8 cellular contexts compared by ENCODE assay signal in genomic region chr2:43634604-43635306, GRCh38. TPM values are rescaled to one million over a fixed set of nuclear protein-coding genes. Genes with fewer than 3 reads are reported as not detected.
DNase-seq lines count a peak whose midpoint lies in the region; ATAC-seq and TF ChIP-seq lines count a peak whose summit lies in the region.

No MANE protein-coding gene starts in this region.

- peak overlapping the region in 1 of 4 donors; percentile 32 for H3K4me3 ChIP-seq in esophagus squamous epithelium
- H3K4me3 ChIP-seq in spleen = no peak overlapping the region

- no peak for TF ChIP-seq CTCF in esophagus squamous epithelium (IDR thresholded peaks at IDR 0.05)
- no peak for TF ChIP-seq CTCF in spleen (IDR thresholded peaks at IDR 0.05 in 8 of 11, conservative IDR thresholded peaks at IDR 0.05 in 3 of 11)

- no peak for TF ChIP-seq POLR2A in esophagus squamous epithelium (IDR thresholded peaks at IDR 0.05)
- no peak for TF ChIP-seq POLR2A in spleen (IDR thresholded peaks at IDR 0.05)

- H3K9me3 ChIP-seq in esophagus squamous epithelium (no peaks in the 10 kb centered on the region), spleen (peaks cover 0 to 12% (median 8%) of the 10 kb centered on the region in 8 donors)

- H3K4me1 Mint-ChIP-seq in activated naive CD8-positive, alpha-beta T cell treated with anti-CD3 and anti-CD28 coated beads for 36 hours = peaks cover 12% of the 10 kb centered on the region

- peaks cover 33% of the 10 kb centered on the region for H3K27me3 Mint-ChIP-seq in activated naive CD8-positive, alpha-beta T cell treated with anti-CD3 and anti-CD28 coated beads for 36 hours

- peaks cover 4% of the 10 kb centered on the region for H3K9me3 Mint-ChIP-seq in activated naive CD8-positive, alpha-beta T cell treated with anti-CD3 and anti-CD28 coated beads for 36 hours

- H3K4me1 ChIP-seq in esophagus squamous epithelium = peaks cover 0 to 44% (median 12%) of the 10 kb centered on the region in 3 donors
- H3K4me1 ChIP-seq in spleen = peaks cover 0 to 22% (median 11%) of the 10 kb centered on the region in 6 donors

- ATAC-seq in GM19351 (IDR thresholded peaks at IDR 0.05; ENCODE audit: unreplicated experiment) (no peak), GM21515 (IDR thresholded peaks at IDR 0.05; ENCODE audit: unreplicated experiment) (no peak)

- H3K36me3 ChIP-seq in esophagus squamous epithelium = no peaks in the 10 kb centered on the region
- no peaks in the 10 kb centered on the region for H3K36me3 ChIP-seq in spleen

- H3K27me3 ChIP-seq in esophagus squamous epithelium (peaks cover 0 to 16% (median 0%) of the 10 kb centered on the region in 4 donors), spleen (replicated peaks in 1 of 7) (peaks cover 0 to 54% (median 12%) of the 10 kb centered on the region in 7 donors)

- intact Hi-C loops in esophagus squamous epithelium (cut with DNase I) (no loop called here), spleen (cut with DNase I; ENCODE audit: low total_unique reads) (no loop called here)

- no peak overlapping the region for H3K27ac Mint-ChIP-seq in activated naive CD8-positive, alpha-beta T cell treated with anti-CD3 and anti-CD28 coated beads for 36 hours

- 18 to 20% methylated on average over 6 of the region's 6 CpGs for WGBS in esophagus squamous epithelium, 2 donors
- 64 to 77% (median 66%) methylated on average over 6 of the region's 6 CpGs for WGBS in spleen, 5 donors

- H3K27ac ChIP-seq in esophagus squamous epithelium (peak overlapping the region in 3 of 4 donors; percentile 18 to 64 (median 36)), spleen (peak overlapping the region in 6 of 8 donors; percentile 34 to 54 (median 46))

- H3K4me3 Mint-ChIP-seq in activated naive CD8-positive, alpha-beta T cell treated with anti-CD3 and anti-CD28 coated beads for 36 hours = no peak overlapping the region

- DNase-seq in DMS 273 (lab: John Stamatoyannopoulos, UW; ENCODE audit: unreplicated experiment) (peak; percentile 10), DMS 273 treated with DMSO at 0.1 percent for 48 hours (lab: John Stamatoyannopoulos, UW) (no peak), NCI-H82 treated with DMSO at 0.1 percent for 48 hours (lab: John Stamatoyannopoulos, UW; ENCODE audit: unreplicated experiment) (peak; percentile 15), esophagus squamous epithelium (lab: John Stamatoyannopoulos, UW) (no peak), spleen (no peak)
- no peak for DNase-seq in activated naive CD8-positive, alpha-beta T cell treated with anti-CD3 and anti-CD28 coated beads for 36 hours

- no peaks in the 10 kb centered on the region for H3K36me3 Mint-ChIP-seq in activated naive CD8-positive, alpha-beta T cell treated with anti-CD3 and anti-CD28 coated beads for 36 hours

RNA-seq across cellular contexts. Expression of gene PLEKHH2, which starts 2.3 kb away (rescaled TPM):
- total RNA-seq in esophagus squamous epithelium (10 to 100 TPM in 2 of 4 donors, 1 to 10 TPM in 2; 1.7 to 25.7 (median 8.3) TPM), spleen (10 to 100 TPM; 12.3 to 21.9 (median 17.3) TPM)
- 1 to 10 TPM in 2 of 3 donors, under 1 TPM in 1; 0.91 to 2.3 (median 1.3) TPM for polyA plus RNA-seq in spleen
- under 1 TPM; 0.64 to 0.89 TPM for total RNA-seq in activated naive CD8-positive, alpha-beta T cell treated with anti-CD3 and anti-CD28 coated beads for 36 hours

RNA-seq across cellular contexts. Expression of gene THADA, which starts 38.9 kb away (rescaled TPM):
- total RNA-seq in esophagus squamous epithelium (10 to 100 TPM; 14.0 to 32.2 (median 21.0) TPM), spleen (10 to 100 TPM; 37.0 to 51.3 (median 43.5) TPM)
- 10 to 100 TPM; 14.2 to 16.2 (median 15.5) TPM for polyA plus RNA-seq in spleen
- 10 to 100 TPM; 34.5 to 35.2 TPM for total RNA-seq in activated naive CD8-positive, alpha-beta T cell treated with anti-CD3 and anti-CD28 coated beads for 36 hours

RNA-seq across cellular contexts. Expression of gene C1GALT1C1L, which starts 41.5 kb away (rescaled TPM):
- under 1 TPM in 1 of 4 donors, not detected in 3; 0.38 TPM for total RNA-seq in esophagus squamous epithelium
- under 1 TPM in 6 of 7 donors, not detected in 1; 0.37 to 0.85 (median 0.65) TPM for total RNA-seq in spleen
- polyA plus RNA-seq in spleen = under 1 TPM; 0.10 to 0.55 (median 0.28) TPM
- total RNA-seq in activated naive CD8-positive, alpha-beta T cell treated with anti-CD3 and anti-CD28 coated beads for 36 hours = under 1 TPM; 0.18 to 0.31 TPM

Comparison
In these comparisons a context has a peak if more than half of its experiments do, and no peak if none do; other contexts are left out.
1. DNase-seq: peak in DMS 273 (single experiment) and NCI-H82 treated with DMSO at 0.1 percent for 48 hours (single experiment); none in DMS 273 treated with DMSO at 0.1 percent for 48 hours (single experiment), esophagus squamous epithelium (single experiment), spleen (single experiment) and activated naive CD8-positive, alpha-beta T cell treated with anti-CD3 and anti-CD28 coated beads for 36 hours (single experiment).